In genomic region chr9:129835860-129836223, GRCh38 we compare ENCODE assay signal across 8 cellular contexts. TPM values are rescaled to one million over a fixed set of nuclear protein-coding genes. Genes with fewer than 3 reads are reported as not detected.
A peak's percentile ranks its signal among the peaks of the same experiment; 100 is the strongest.
DNase-seq lines count a peak whose midpoint lies in the region; ATAC-seq and TF ChIP-seq lines count a peak whose summit lies in the region.

No MANE protein-coding gene starts in this region.

- H3K9ac ChIP-seq in NT2/D1 (ENCODE audit: insufficient read length, low read depth) (peak overlapping the region; percentile 73), endocrine pancreas (ENCODE audit: control insufficient read depth, insufficient read depth, low read length) (peak overlapping the region; percentile 87), neural progenitor cell (peak overlapping the region; percentile 69)

- H3K4me3 ChIP-seq in NT2/D1 (ENCODE audit: insufficient read length, low read depth) (peak overlapping the region; percentile 61), endocrine pancreas (ENCODE audit: control insufficient read depth, insufficient read depth, low read length) (peak overlapping the region; percentile 80), neural progenitor cell (peak overlapping the region; percentile 90)

- H3K4me3 Mint-ChIP-seq in neural progenitor cell: peak overlapping the region; percentile 96

- ATAC-seq in GM19035 (IDR thresholded peaks at IDR 0.05; ENCODE audit: unreplicated experiment): peak; percentile 3
- no peak for ATAC-seq in GM18873 (IDR thresholded peaks at IDR 0.05; ENCODE audit: low FRiP score, unreplicated experiment)
- ATAC-seq in GM18868 (IDR thresholded peaks at IDR 0.05; ENCODE audit: unreplicated experiment): no peak

- H3K36me3 ChIP-seq in NT2/D1 (ENCODE audit: insufficient read depth, insufficient read length, low read length): peaks cover 34% of the 10 kb centered on the region
- H3K36me3 ChIP-seq in endocrine pancreas (ENCODE audit: control insufficient read depth, insufficient read depth, low read length): no peaks in the 10 kb centered on the region
- H3K36me3 ChIP-seq in neural progenitor cell: no peaks in the 10 kb centered on the region

- H3K27ac ChIP-seq in neural progenitor cell: no peak overlapping the region

- H3K27ac Mint-ChIP-seq in neural progenitor cell: peak overlapping the region; percentile 66

- H2AFZ ChIP-seq in neural progenitor cell (replicated peaks): no peak overlapping the region

- peak overlapping the region; percentile 97 for H3K4me2 ChIP-seq in neural progenitor cell

- H3K36me3 Mint-ChIP-seq in neural progenitor cell: peaks cover 6% of the 10 kb centered on the region

- DNase-seq in NT2/D1 (ENCODE audit: low read depth, low spot score): no peak
- DNase-seq in neural progenitor cell (ENCODE audit: low spot score): peak; percentile 85
- no peak for DNase-seq in NCI-H510A (lab: John Stamatoyannopoulos, UW)
- no peak for DNase-seq in CD1c-positive myeloid dendritic cell (ENCODE audit: extremely low spot score)

- H4K20me1 ChIP-seq in neural progenitor cell (ENCODE audit: low read depth): peaks cover 10% of the 10 kb centered on the region

- H3F3A ChIP-seq in neural progenitor cell (ENCODE audit: low read depth): peaks cover 11% of the 10 kb centered on the region

- H3K4me1 ChIP-seq in NT2/D1 (ENCODE audit: insufficient read depth, insufficient read length) (peaks cover 14% of the 10 kb centered on the region), endocrine pancreas (ENCODE audit: control insufficient read depth, insufficient read depth, low read length) (no peaks in the 10 kb centered on the region), neural progenitor cell (peaks cover 5% of the 10 kb centered on the region)

- H3K9me3 Mint-ChIP-seq in neural progenitor cell: no peaks in the 10 kb centered on the region

- H3K27me3 Mint-ChIP-seq in neural progenitor cell (ENCODE audit: insufficient read depth, low read depth): peaks cover 9% of the 10 kb centered on the region

- peaks cover 28% of the 10 kb centered on the region for H3K79me2 ChIP-seq in neural progenitor cell (ENCODE audit: low read depth)

- H3K27me3 ChIP-seq in NT2/D1 (ENCODE audit: insufficient read depth, insufficient read length) (peaks cover 3% of the 10 kb centered on the region), endocrine pancreas (ENCODE audit: control insufficient read depth, insufficient read depth, low read length) (no peaks in the 10 kb centered on the region), neural progenitor cell (no peaks in the 10 kb centered on the region)

- peaks cover 34% of the 10 kb centered on the region for H3K4me1 Mint-ChIP-seq in neural progenitor cell

- TF ChIP-seq CTCF in neural progenitor cell (IDR thresholded peaks at IDR 0.05): no peak

- H3K9me3 ChIP-seq in NT2/D1 (ENCODE audit: insufficient read depth, low read length) (no peaks in the 10 kb centered on the region), endocrine pancreas (ENCODE audit: control insufficient read depth, low read length) (no peaks in the 10 kb centered on the region), neural progenitor cell (ENCODE audit: low read depth) (no peaks in the 10 kb centered on the region)

RNA-seq across cellular contexts. Expression of gene USP20, which starts 0.6 kb away (rescaled TPM):
- 10.8 and 25.2 TPM in 2 replicates for total RNA-seq in neural progenitor cell (ENCODE audit: low replicate concordance)

RNA-seq across cellular contexts. Expression of gene C9orf78, which starts 0.8 kb away (rescaled TPM):
- 40.9 and 42.2 TPM in 2 replicates for total RNA-seq in neural progenitor cell (ENCODE audit: low replicate concordance)

RNA-seq across cellular contexts. Expression of gene TOR1A, which starts 11.9 kb away (rescaled TPM):
- 39.6 and 42.4 TPM in 2 replicates for total RNA-seq in neural progenitor cell (ENCODE audit: low replicate concordance)

RNA-seq across cellular contexts. Expression of gene TOR1B, which starts 32.9 kb away (rescaled TPM):
- 12.2 and 19.0 TPM in 2 replicates for total RNA-seq in neural progenitor cell (ENCODE audit: low replicate concordance)
